ENCODE assay signal across 11 cellular contexts in the genomic region with DNA sequence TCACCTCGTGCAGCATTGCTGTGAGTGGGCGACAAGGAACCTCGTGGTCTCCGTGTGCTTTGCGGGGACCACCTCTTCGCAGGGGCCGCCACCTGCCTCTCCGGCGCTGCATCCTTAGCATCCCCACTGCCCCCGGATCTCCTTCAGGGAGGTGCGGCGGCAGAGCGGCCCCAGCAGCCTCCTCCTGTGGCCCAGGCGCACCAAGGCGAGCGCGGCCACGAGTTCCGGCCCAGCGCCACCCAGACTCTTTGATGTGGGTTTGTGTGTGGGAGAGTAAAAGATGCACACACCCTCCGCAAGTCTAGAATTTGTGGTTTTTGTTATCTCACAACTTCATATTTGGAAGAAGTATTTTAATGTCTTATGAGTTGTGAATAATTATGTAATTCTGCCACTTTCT.
DNase-seq lines count a peak whose midpoint lies in the region.
"Had no signal": no experiment of that assay in that cellular context is flagged by ENCODE, and none has a peak within 500 bp of the region (broad histone marks: within the 10 kb centered on the region; RNA-seq: fewer than 3 reads in every experiment).

No MANE protein-coding gene starts in this region.

- peaks cover 15% of the 10 kb centered on the region for H3K4me1 ChIP-seq in BLaER1
- H3K4me1 ChIP-seq: heart left ventricle, upper lobe of left lung had no signal

- no peaks in the 10 kb centered on the region for H3K36me3 ChIP-seq in BLaER1
- H3K36me3 ChIP-seq: brain microvascular endothelial cell, heart left ventricle, upper lobe of left lung had no signal

- H3K27ac ChIP-seq in BLaER1, result no peak overlapping the region
- H3K27ac ChIP-seq: brain microvascular endothelial cell, heart left ventricle, upper lobe of left lung had no signal

- peak; percentile 36 for DNase-seq in activated CD4-positive, CD25-positive, alpha-beta regulatory T cell treated with anti-CD3 and anti-CD28 coated beads, Interleukin-2, amount 50 U/mL, for 16 hours (ENCODE audit: low read depth, low spot score)
- DNase-seq in activated gamma-delta T cell treated with Interleukin-2 at 50 U/mL for 16 hours (peak; percentile 61), NCI-H1417 (lab: John Stamatoyannopoulos, UW) (no peak), hippocampal formation (lab: John Stamatoyannopoulos, UW) (no peak), NCI-H2029 treated with DMSO at 0.1 percent for 48 hours (lab: John Stamatoyannopoulos, UW) (no peak), DMS53 (lab: John Stamatoyannopoulos, UW) (no peak)
- peak; percentile 19 to 23 for DNase-seq in stimulated activated CD4-positive, alpha-beta T cell treated with anti-CD3 and anti-CD28 coated beads, Interleukin-15, amount 100 ng/mL, for 1 hour (ENCODE audit: low read depth in 1 of 2, low spot score in 1 of 2)
- DNase-seq: brain microvascular endothelial cell, heart left ventricle had no signal

- no peak overlapping the region for H3K4me3 ChIP-seq in BLaER1
- H3K4me3 ChIP-seq: heart left ventricle, upper lobe of left lung had no signal

- no peak overlapping the region for H3K9ac ChIP-seq in BLaER1

- H3K27me3 ChIP-seq in BLaER1, result peaks cover 68% of the 10 kb centered on the region
- H3K27me3 ChIP-seq: brain microvascular endothelial cell, upper lobe of left lung had no signal

- peak overlapping the region; percentile 65 for H3K4me2 ChIP-seq in BLaER1

- H4K20me1 ChIP-seq in BLaER1, result peaks cover 40% of the 10 kb centered on the region

- no peaks in the 10 kb centered on the region for H3K9me3 ChIP-seq in BLaER1
- H3K9me3 ChIP-seq: heart left ventricle, upper lobe of left lung had no signal

Comparison
In these comparisons a context has a peak if more than half of its experiments do, and no peak if none do; other contexts are left out.
1. DNase-seq: peak in activated CD4-positive, CD25-positive, alpha-beta regulatory T cell treated with anti-CD3 and anti-CD28 coated beads, Interleukin-2, amount 50 U/mL, for 16 hours (single experiment), activated gamma-delta T cell treated with Interleukin-2 at 50 U/mL for 16 hours (single experiment) and stimulated activated CD4-positive, alpha-beta T cell treated with anti-CD3 and anti-CD28 coated beads, Interleukin-15, amount 100 ng/mL, for 1 hour (2 of 2); none in NCI-H1417 (0 of 3), hippocampal formation (0 of 2), NCI-H2029 treated with DMSO at 0.1 percent for 48 hours (single experiment) and DMS53 (single experiment).